In the genomic region with DNA sequence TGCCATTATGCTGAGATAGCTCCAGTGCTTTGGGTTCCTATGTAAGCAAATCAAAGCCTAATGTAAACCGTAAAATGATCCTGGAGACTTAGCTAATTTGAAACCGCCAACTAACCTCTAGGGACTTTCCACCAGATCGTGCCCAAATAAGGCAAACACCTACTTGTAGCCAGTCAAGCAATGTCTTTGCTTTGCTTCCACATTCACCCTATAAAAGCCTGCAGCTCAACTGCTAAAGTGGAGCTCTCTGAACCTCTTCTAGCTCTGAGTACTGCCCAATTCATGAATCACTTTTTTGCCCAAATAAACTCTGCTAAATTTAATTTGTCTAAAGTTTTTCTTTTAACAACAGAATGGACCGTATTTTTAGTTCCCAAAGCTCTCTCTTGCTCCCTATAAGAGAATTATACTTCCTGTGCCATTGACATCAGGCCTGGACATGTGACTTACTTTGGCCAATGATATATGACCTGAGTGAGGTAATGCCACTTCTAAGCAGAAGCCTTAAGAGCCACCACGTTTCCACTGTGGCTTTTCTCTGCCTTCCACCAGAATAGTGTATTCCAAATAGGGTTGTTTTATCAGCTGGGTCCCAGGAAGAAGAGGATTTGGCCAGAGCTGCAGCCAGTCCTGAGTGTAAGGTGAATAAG, we compare ENCODE assay signal across 18 cellular contexts. TPM values are rescaled to one million over a fixed set of nuclear protein-coding genes. Genes with fewer than 3 reads are reported as not detected.
DNase-seq lines count a peak whose midpoint lies in the region; TF ChIP-seq lines count a peak whose summit lies in the region.
"Had no signal": no experiment of that assay in that cellular context is flagged by ENCODE, and none has a peak within 500 bp of the region (broad histone marks: within the 10 kb centered on the region; RNA-seq: fewer than 3 reads in every experiment).

No MANE protein-coding gene starts in this region.

- DNase-seq in A673 (ENCODE audit: low spot score) (peak; percentile 22), DMS53 treated with DMSO at 0.1 percent for 48 hours (lab: John Stamatoyannopoulos, UW; ENCODE audit: unreplicated experiment) (peak; percentile 4), MM.1S (peak; percentile 92), choroid plexus epithelial cell (ENCODE audit: low read depth) (peak; percentile 5), KBM-7 (no peak), uterus (no peak), tibial nerve (ENCODE audit: low spot score in 2 of 2) (no peak)
- DNase-seq: C1 segment of cervical spinal cord; DMS79 treated with DMSO at 0.1 percent for 48 hours; GDM1; H9; NCI-H1092; NCI-H1694; NCI-H2227 treated with DMSO at 0.1 percent for 48 hours; NCI-H69; SHP77; stimulated activated CD4-positive, alpha-beta T cell treated with anti-CD3 and anti-CD28 coated beads, Interleukin-4, amount 100 ng/mL, for 24 hours; transverse colon had no signal

- intact Hi-C loops in A673 (cut with micrococcal nuclease; ENCODE audit: unreplicated experiment) (no loop called here), uterus (cut with DNase I; ENCODE audit: low total_unique reads) (no loop called here)

- no peaks in the 10 kb centered on the region for H4K20me1 ChIP-seq in MM.1S (ENCODE audit: insufficient read depth, low read length)

- POLR2A ChIA-PET in A673 (lab: Charles Lee; ENCODE audit: low non-redundant PET), result no interaction called here

- no TSS peak for BruUV-seq in A673 (replicated peaks; lab: Mats Ljungman, UMichigan)

- H3K27ac ChIP-seq in A673 (ENCODE audit: low read depth, low read length, poor library complexity, severe bottlenecking) (no peak overlapping the region), MM.1S (ENCODE audit: low read length) (peak overlapping the region; percentile 91), uterus (no peak overlapping the region), tibial nerve (no peak overlapping the region)
- H3K27ac ChIP-seq: transverse colon had no signal

- H2AFZ ChIP-seq in MM.1S (ENCODE audit: low read length), result peak overlapping the region; percentile 63

- in situ Hi-C loops in KBM-7 (cut with MboI; ENCODE audit: low pct_unique_long_range_greater_than_20kb, low sequenced_read_pairs), result no loop called here

- TF ChIP-seq POLR2A in uterus (IDR thresholded peaks at IDR 0.05) (no peak), tibial nerve (IDR thresholded peaks at IDR 0.05) (no peak)

- H3K36me3 ChIP-seq in A673 (ENCODE audit: insufficient read depth, low read length, poor library complexity, severe bottlenecking), result no peaks in the 10 kb centered on the region
- H3K36me3 ChIP-seq in MM.1S (replicated peaks; ENCODE audit: insufficient read depth, low read length), result no peaks in the 10 kb centered on the region
- H3K36me3 ChIP-seq in uterus, result no peaks in the 10 kb centered on the region
- H3K36me3 ChIP-seq in tibial nerve, result peaks cover 0 to 3% (median 0%) of the 10 kb centered on the region in 3 donors
- H3K36me3 ChIP-seq: transverse colon had no signal

- TF ChIP-seq CTCF in A673 (conservative IDR thresholded peaks at IDR 0.05; ENCODE audit: low read depth, low read length), result no peak
- no peak for TF ChIP-seq CTCF in MM.1S (IDR thresholded peaks at IDR 0.05; ENCODE audit: low read length)
- no peak for TF ChIP-seq CTCF in choroid plexus epithelial cell (conservative IDR thresholded peaks at IDR 0.05; ENCODE audit: low read depth, low read length)
- no peak for TF ChIP-seq CTCF in uterus (IDR thresholded peaks at IDR 0.05)
- TF ChIP-seq CTCF in tibial nerve (IDR thresholded peaks at IDR 0.05), result no peak

- CTCF ChIA-PET in A673 (lab: Charles Lee), result no interaction called here

- H3K9me3 ChIP-seq in A673 (ENCODE audit: low read depth, low read length, poor library complexity, severe bottlenecking) (peaks cover 5% of the 10 kb centered on the region), MM.1S (replicated peaks; ENCODE audit: insufficient read depth, low read length) (no peaks in the 10 kb centered on the region), uterus (no peaks in the 10 kb centered on the region), tibial nerve (peaks cover 0 to 14% (median 0%) of the 10 kb centered on the region in 4 donors)
- H3K9me3 ChIP-seq: transverse colon had no signal

- H3K4me3 ChIP-seq in A673 (ENCODE audit: low read depth, low read length, poor library complexity, severe bottlenecking), result no peak overlapping the region
- peak overlapping the region; percentile 35; the same call in 1 of the 2 replicates for H3K4me3 ChIP-seq in MM.1S (ENCODE audit: low read length)
- H3K4me3 ChIP-seq in choroid plexus epithelial cell (ENCODE audit: low read depth, low read length), result no peak overlapping the region
- H3K4me3 ChIP-seq in uterus, result no peak overlapping the region
- H3K4me3 ChIP-seq in tibial nerve, result no peak overlapping the region
- H3K4me3 ChIP-seq: transverse colon had no signal

- no peaks in the 10 kb centered on the region for H3K27me3 ChIP-seq in A673 (replicated peaks; ENCODE audit: insufficient read depth, low read depth, low read length, poor library complexity)
- no peaks in the 10 kb centered on the region for H3K27me3 ChIP-seq in MM.1S (replicated peaks; ENCODE audit: insufficient read depth, low read length)
- H3K27me3 ChIP-seq in uterus, result no peaks in the 10 kb centered on the region
- H3K27me3 ChIP-seq in tibial nerve, result no peaks in the 10 kb centered on the region
- H3K27me3 ChIP-seq: transverse colon had no signal

- peaks cover 19% of the 10 kb centered on the region for H3F3A ChIP-seq in MM.1S (ENCODE audit: insufficient read depth, low read length)

- H3K4me1 ChIP-seq in A673 (ENCODE audit: insufficient read depth, low read length, poor library complexity, severe bottlenecking) (no peaks in the 10 kb centered on the region), MM.1S (ENCODE audit: low read length) (peaks cover 43% of the 10 kb centered on the region), uterus (no peaks in the 10 kb centered on the region), tibial nerve (no peaks in the 10 kb centered on the region)
- H3K4me1 ChIP-seq: transverse colon had no signal

- no peaks in the 10 kb centered on the region for H3K79me2 ChIP-seq in MM.1S (ENCODE audit: low read length)

- peak overlapping the region; percentile 28; the same call in 1 of the 2 replicates for H3K9ac ChIP-seq in MM.1S (ENCODE audit: low read length)

- WGBS in tibial nerve, 2 donors, result 76 to 78% methylated on average over 5 of the region's 5 CpGs

- H3K9me2 ChIP-seq in MM.1S (replicated peaks; ENCODE audit: insufficient read depth, low read length), result no peaks in the 10 kb centered on the region

- H3K4me2 ChIP-seq in MM.1S (ENCODE audit: low read depth, low read length), result peak overlapping the region; percentile 70

- TF ChIP-seq EP300 in tibial nerve (IDR thresholded peaks at IDR 0.05), result no peak

RNA-seq across cellular contexts. Expression of a gene that starts 34.8 kb away (rescaled TPM):
- 130 and 155 TPM in 2 replicates for total RNA-seq in A673 (2021)
- 10 to 100 TPM; 11.5 to 91.6 (median 54.5) TPM for total RNA-seq in uterus
- 100 to 1,000 TPM in 2 of 4 donors, 10 to 100 TPM in 2; 70.2 to 140 (median 112) TPM for total RNA-seq in tibial nerve

Comparison
In these comparisons a context has a peak if more than half of its experiments do, and no peak if none do; other contexts are left out.
1. DNase-seq: peak in A673 (single experiment), DMS53 treated with DMSO at 0.1 percent for 48 hours (single experiment), MM.1S (single experiment) and choroid plexus epithelial cell (single experiment); none in KBM-7 (single experiment), uterus (0 of 2) and tibial nerve (0 of 2).